Comparison of ENCODE assay signal across 24 cellular contexts in the genomic region with DNA sequence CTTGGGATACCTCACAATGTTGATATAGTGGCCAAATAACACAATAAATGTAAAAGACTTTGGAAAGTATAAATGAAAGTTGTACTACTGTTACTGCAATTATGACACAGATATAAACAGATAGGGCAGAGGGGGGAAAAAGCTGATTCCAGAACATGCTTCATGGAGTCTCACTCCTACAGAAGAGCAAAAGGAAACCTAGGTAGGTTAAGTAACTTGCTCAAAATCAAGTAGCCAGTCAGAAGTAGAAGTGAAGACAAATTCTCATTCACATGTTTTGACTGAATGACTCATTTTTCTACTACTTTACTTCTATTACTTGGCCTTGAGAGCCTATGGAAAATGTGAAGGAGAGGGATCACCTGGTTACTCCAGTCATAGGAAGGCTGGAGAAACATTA. TPM values are rescaled to one million over a fixed set of nuclear protein-coding genes. Genes with fewer than 3 reads are reported as not detected.
DNase-seq lines count a peak whose midpoint lies in the region; ATAC-seq and TF ChIP-seq lines count a peak whose summit lies in the region.
"Had no signal": no experiment of that assay in that cellular context is flagged by ENCODE, and none has a peak within 500 bp of the region (broad histone marks: within the 10 kb centered on the region; RNA-seq: fewer than 3 reads in every experiment).

No MANE protein-coding gene starts in this region.

- H3K4me3 Mint-ChIP-seq in activated naive CD4-positive, alpha-beta T cell treated with anti-CD3 and anti-CD28 coated beads for 36 hours = no peak overlapping the region
- peak overlapping the region; percentile 19 for H3K4me3 Mint-ChIP-seq in central memory CD8-positive, alpha-beta T cell
- H3K4me3 Mint-ChIP-seq in stimulated activated naive CD8-positive, alpha-beta T cell treated with anti-CD3 and anti-CD28 coated beads, Interleukin-15, Interleukin-2, amounts not matched to agents 100 ng/mL and 50 ng/mL, for 24 hours = peak overlapping the region; percentile 1
- H3K4me3 Mint-ChIP-seq: CD4-positive, alpha-beta T cell; nephron had no signal

- no peak for TF ChIP-seq CTCF in OCI-LY1 (IDR thresholded peaks at IDR 0.05; ENCODE audit: low read length)

- ATAC-seq in central memory CD8-positive, alpha-beta T cell (replicated peaks; ENCODE audit: extremely low read depth, poor library complexity, severe bottlenecking) = no peak
- ATAC-seq: heart left ventricle, left colon, pancreas, sciatic nerve had no signal

- H3K9ac ChIP-seq in OCI-LY1 (ENCODE audit: low read length) = no peak overlapping the region

- H2AFZ ChIP-seq in OCI-LY1 (ENCODE audit: low read length) = no peak overlapping the region

- no peak for DNase-seq in activated naive CD4-positive, alpha-beta T cell treated with anti-CD3 and anti-CD28 coated beads for 36 hours
- DNase-seq in activated naive CD4-positive, alpha-beta T cell treated with Interleukin-2 at 50 U/mL for 16 hours = no peak
- no peak for DNase-seq in central memory CD8-positive, alpha-beta T cell (ENCODE audit: low spot score in 2 of 2)
- DNase-seq in SHP77 treated with DMSO at 0.1 percent for 48 hours (lab: John Stamatoyannopoulos, UW) (no peak), DMS79 treated with DMSO at 0.1 percent for 48 hours (lab: John Stamatoyannopoulos, UW) (no peak), HuH-7.5 (ENCODE audit: low spot score) (no peak)
- DNase-seq: activated CD8-positive, alpha-beta memory T cell treated with anti-CD3 and anti-CD28 coated beads for 24 hours; activated effector memory CD4-positive, alpha-beta T cell treated with Interleukin-2 at 50 U/mL for 16 hours; CD4-positive, alpha-beta T cell; GDM1; heart left ventricle; left colon; NCI-H2081; pancreas; stimulated activated CD4-positive, alpha-beta T cell treated with anti-CD3 and anti-CD28 coated beads, Interleukin-15, amount 100 ng/mL, for 24 hours; stimulated activated CD8-positive, alpha-beta memory T cell treated with anti-CD3 and anti-CD28 coated beads, Interleukin-4, amount 100 ng/mL, for 48 hours; uterus had no signal

- H3K4me1 Mint-ChIP-seq in activated naive CD4-positive, alpha-beta T cell treated with anti-CD3 and anti-CD28 coated beads for 36 hours (ENCODE audit: low read depth) = peaks cover 47% of the 10 kb centered on the region
- peaks cover 43% of the 10 kb centered on the region for H3K4me1 Mint-ChIP-seq in central memory CD8-positive, alpha-beta T cell
- peaks cover 59% of the 10 kb centered on the region for H3K4me1 Mint-ChIP-seq in stimulated activated naive CD8-positive, alpha-beta T cell treated with anti-CD3 and anti-CD28 coated beads, Interleukin-15, Interleukin-2, amounts not matched to agents 100 ng/mL and 50 ng/mL, for 24 hours (ENCODE audit: low read depth)

- CTCF ChIA-PET in activated naive CD4-positive, alpha-beta T cell treated with anti-CD3 and anti-CD28 coated beads for 36 hours (lab: Charles Lee) = no interaction called here

- peaks cover 18% of the 10 kb centered on the region for H3K9me3 Mint-ChIP-seq in activated naive CD4-positive, alpha-beta T cell treated with anti-CD3 and anti-CD28 coated beads for 36 hours
- H3K9me3 Mint-ChIP-seq in central memory CD8-positive, alpha-beta T cell = peaks cover 6% of the 10 kb centered on the region
- peaks cover 22% of the 10 kb centered on the region for H3K9me3 Mint-ChIP-seq in stimulated activated naive CD8-positive, alpha-beta T cell treated with anti-CD3 and anti-CD28 coated beads, Interleukin-15, Interleukin-2, amounts not matched to agents 100 ng/mL and 50 ng/mL, for 24 hours

- no peaks in the 10 kb centered on the region for H3K27me3 Mint-ChIP-seq in activated naive CD4-positive, alpha-beta T cell treated with anti-CD3 and anti-CD28 coated beads for 36 hours (ENCODE audit: low read depth)
- H3K27me3 Mint-ChIP-seq in central memory CD8-positive, alpha-beta T cell = no peaks in the 10 kb centered on the region
- no peaks in the 10 kb centered on the region for H3K27me3 Mint-ChIP-seq in stimulated activated naive CD8-positive, alpha-beta T cell treated with anti-CD3 and anti-CD28 coated beads, Interleukin-15, Interleukin-2, amounts not matched to agents 100 ng/mL and 50 ng/mL, for 24 hours
- H3K27me3 Mint-ChIP-seq: CD4-positive, alpha-beta T cell had no signal

- H3K4me3 ChIP-seq in OCI-LY1 (ENCODE audit: low read depth, low read length, poor library complexity, severe bottlenecking) = no peak overlapping the region
- H3K4me3 ChIP-seq: heart left ventricle, pancreas, suprapubic skin, uterus had no signal

- no peak overlapping the region for H3K4me2 ChIP-seq in OCI-LY1 (ENCODE audit: low read length)

- 0 out of 2 replicates have a peak, but pooled peaks cover 4% of the 10 kb centered on the region for H3K9me3 ChIP-seq in OCI-LY1 (ENCODE audit: low read length)
- H3K9me3 ChIP-seq: pancreas, suprapubic skin, uterus had no signal

- peaks cover 46% of the 10 kb centered on the region for H3K4me1 ChIP-seq in OCI-LY1 (ENCODE audit: insufficient read depth, low read length, severe bottlenecking)
- H3K4me1 ChIP-seq: uterus had no signal

- H4K20me1 ChIP-seq in OCI-LY1 (ENCODE audit: insufficient read depth, low read length) = no peaks in the 10 kb centered on the region

- H3K27ac Mint-ChIP-seq in activated naive CD4-positive, alpha-beta T cell treated with anti-CD3 and anti-CD28 coated beads for 36 hours = peak overlapping the region; percentile 1
- peak overlapping the region; percentile 64 for H3K27ac Mint-ChIP-seq in central memory CD8-positive, alpha-beta T cell (ENCODE audit: low read depth)
- peak overlapping the region; percentile 72 for H3K27ac Mint-ChIP-seq in stimulated activated naive CD8-positive, alpha-beta T cell treated with anti-CD3 and anti-CD28 coated beads, Interleukin-15, Interleukin-2, amounts not matched to agents 100 ng/mL and 50 ng/mL, for 24 hours
- H3K27ac Mint-ChIP-seq: CD4-positive, alpha-beta T cell; nephron had no signal

- H3K9me2 ChIP-seq in OCI-LY1 (ENCODE audit: low read depth, low read length) = no peaks in the 10 kb centered on the region

- no peaks in the 10 kb centered on the region for H3K27me3 ChIP-seq in OCI-LY1 (ENCODE audit: insufficient read depth, low read length)
- H3K27me3 ChIP-seq: heart left ventricle, pancreas, suprapubic skin, uterus had no signal

- intact Hi-C loops in activated naive CD4-positive, alpha-beta T cell treated with anti-CD3 and anti-CD28 coated beads for 36 hours (cut with micrococcal nuclease) = loop anchor here (1.0 to 10.0 kb wide), 3 partner anchors 10 to 1859 kb away; partner anchors contain the start of gene THAP9

- peaks cover 3% of the 10 kb centered on the region; the same call in 1 of the 2 replicates for H3F3A ChIP-seq in OCI-LY1 (ENCODE audit: insufficient read depth, low read length)

- peak overlapping the region; percentile 28 for H3K27ac ChIP-seq in OCI-LY1 (ENCODE audit: low read depth, low read length, poor library complexity, severe bottlenecking)
- H3K27ac ChIP-seq: epithelial cell of prostate, pancreas, suprapubic skin, uterus, VCaP had no signal

- H3K36me3 ChIP-seq in OCI-LY1 (ENCODE audit: insufficient read depth, low read length) = no peaks in the 10 kb centered on the region
- H3K36me3 ChIP-seq: heart left ventricle, pancreas, suprapubic skin, uterus had no signal

- peaks cover 9% of the 10 kb centered on the region for H3K36me3 Mint-ChIP-seq in activated naive CD4-positive, alpha-beta T cell treated with anti-CD3 and anti-CD28 coated beads for 36 hours (ENCODE audit: low read depth)
- peaks cover 6% of the 10 kb centered on the region for H3K36me3 Mint-ChIP-seq in central memory CD8-positive, alpha-beta T cell (ENCODE audit: insufficient read depth)
- peaks cover 25% of the 10 kb centered on the region for H3K36me3 Mint-ChIP-seq in stimulated activated naive CD8-positive, alpha-beta T cell treated with anti-CD3 and anti-CD28 coated beads, Interleukin-15, Interleukin-2, amounts not matched to agents 100 ng/mL and 50 ng/mL, for 24 hours (ENCODE audit: low read depth)

- no peaks in the 10 kb centered on the region for H3K79me2 ChIP-seq in OCI-LY1 (ENCODE audit: insufficient read depth, low read length)

RNA-seq across cellular contexts. Expression of gene RASGEF1B, which starts 23.6 kb away (rescaled TPM):
- total RNA-seq in activated naive CD4-positive, alpha-beta T cell treated with anti-CD3 and anti-CD28 coated beads for 36 hours = 1 to 10 TPM; 6.5 to 6.7 TPM

Comparison
In these comparisons a context has a peak if more than half of its experiments do, and no peak if none do; other contexts are left out.
1. H3K27ac Mint-ChIP-seq: peak in every context shown above with its lines; median percentile 72 in stimulated activated naive CD8-positive, alpha-beta T cell treated with anti-CD3 and anti-CD28 coated beads, Interleukin-15, Interleukin-2, amounts not matched to agents 100 ng/mL and 50 ng/mL, for 24 hours; 64 in central memory CD8-positive, alpha-beta T cell; 1 in activated naive CD4-positive, alpha-beta T cell treated with anti-CD3 and anti-CD28 coated beads for 36 hours.